In the genomic region with DNA sequence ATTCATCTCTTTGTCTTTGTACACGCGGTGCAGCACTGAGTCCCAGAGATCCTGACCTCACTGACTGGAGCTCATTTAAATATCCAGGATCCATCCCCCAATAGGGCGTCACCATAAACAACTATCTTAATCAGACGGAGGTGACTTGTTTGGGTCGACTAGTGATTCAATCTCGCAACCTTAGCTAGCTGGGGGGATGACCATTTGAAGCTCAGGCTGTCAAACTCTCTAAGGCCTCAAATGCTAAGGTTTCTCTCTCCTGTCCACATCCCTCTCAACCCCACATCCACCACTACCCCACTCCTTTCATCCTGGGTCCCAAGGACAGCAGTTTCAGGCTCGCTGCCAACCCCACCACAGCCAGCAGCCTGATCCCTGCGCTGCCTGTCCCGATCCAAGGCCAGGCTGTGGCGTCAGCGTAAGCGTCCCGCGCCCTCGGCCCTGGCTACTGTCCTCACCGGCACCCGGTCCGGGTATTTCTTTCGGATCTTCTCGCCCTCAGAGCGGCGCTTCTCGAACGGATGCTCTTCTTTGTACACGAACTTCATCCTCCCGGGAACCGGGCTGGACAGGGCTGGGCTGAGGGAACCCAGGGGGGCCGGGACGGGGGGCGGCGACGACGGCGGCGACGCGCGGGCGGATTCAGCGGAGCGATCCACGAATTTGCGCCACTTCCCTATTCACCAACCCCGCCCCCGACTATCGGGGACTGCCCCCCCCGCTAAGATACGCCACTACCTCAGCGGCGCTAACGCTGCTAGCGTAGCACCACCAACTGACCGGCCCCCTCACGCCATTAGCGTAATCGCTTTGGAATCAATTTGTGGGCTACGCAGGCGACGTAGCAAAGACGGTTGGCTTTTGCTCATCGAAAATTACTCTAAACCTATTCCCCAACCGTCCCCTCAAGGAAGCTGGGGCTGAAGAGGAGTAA, we compare ENCODE assay signal across 1 cellular context.
TF ChIP-seq lines count a peak whose summit lies in the region.

A gene (minus strand): TSS at position 667 of the 934 bp plus-strand sequence. CDS start 119 bp downstream, at position 548.

TF ChIP-seq in HepG2, 621 proteins besides CTCF, POLR2A, EP300 and RAD21 (continued from another document and continues in another):
- TF ChIP-seq, protein P1, sequence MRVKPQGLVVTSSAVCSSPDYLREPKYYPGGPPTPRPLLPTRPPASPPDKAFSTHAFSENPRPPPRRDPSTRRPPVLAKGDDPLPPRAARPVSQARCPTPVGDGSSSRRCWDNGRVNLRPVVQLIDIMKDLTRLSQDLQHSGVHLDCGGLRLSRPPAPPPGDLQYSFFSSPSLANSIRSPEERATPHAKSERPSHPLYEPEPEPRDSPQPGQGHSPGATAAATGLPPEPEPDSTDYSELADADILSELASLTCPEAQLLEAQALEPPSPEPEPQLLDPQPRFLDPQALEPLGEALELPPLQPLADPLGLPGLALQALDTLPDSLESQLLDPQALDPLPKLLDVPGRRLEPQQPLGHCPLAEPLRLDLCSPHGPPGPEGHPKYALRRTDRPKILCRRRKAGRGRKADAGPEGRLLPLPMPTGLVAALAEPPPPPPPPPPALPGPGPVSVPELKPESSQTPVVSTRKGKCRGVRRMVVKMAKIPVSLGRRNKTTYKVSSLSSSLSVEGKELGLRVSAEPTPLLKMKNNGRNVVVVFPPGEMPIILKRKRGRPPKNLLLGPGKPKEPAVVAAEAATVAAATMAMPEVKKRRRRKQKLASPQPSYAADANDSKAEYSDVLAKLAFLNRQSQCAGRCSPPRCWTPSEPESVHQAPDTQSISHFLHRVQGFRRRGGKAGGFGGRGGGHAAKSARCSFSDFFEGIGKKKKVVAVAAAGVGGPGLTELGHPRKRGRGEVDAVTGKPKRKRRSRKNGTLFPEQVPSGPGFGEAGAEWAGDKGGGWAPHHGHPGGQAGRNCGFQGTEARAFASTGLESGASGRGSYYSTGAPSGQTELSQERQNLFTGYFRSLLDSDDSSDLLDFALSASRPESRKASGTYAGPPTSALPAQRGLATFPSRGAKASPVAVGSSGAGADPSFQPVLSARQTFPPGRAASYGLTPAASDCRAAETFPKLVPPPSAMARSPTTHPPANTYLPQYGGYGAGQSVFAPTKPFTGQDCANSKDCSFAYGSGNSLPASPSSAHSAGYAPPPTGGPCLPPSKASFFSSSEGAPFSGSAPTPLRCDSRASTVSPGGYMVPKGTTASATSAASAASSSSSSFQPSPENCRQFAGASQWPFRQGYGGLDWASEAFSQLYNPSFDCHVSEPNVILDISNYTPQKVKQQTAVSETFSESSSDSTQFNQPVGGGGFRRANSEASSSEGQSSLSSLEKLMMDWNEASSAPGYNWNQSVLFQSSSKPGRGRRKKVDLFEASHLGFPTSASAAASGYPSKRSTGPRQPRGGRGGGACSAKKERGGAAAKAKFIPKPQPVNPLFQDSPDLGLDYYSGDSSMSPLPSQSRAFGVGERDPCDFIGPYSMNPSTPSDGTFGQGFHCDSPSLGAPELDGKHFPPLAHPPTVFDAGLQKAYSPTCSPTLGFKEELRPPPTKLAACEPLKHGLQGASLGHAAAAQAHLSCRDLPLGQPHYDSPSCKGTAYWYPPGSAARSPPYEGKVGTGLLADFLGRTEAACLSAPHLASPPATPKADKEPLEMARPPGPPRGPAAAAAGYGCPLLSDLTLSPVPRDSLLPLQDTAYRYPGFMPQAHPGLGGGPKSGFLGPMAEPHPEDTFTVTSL (CRISPR knock-in tag; IDR thresholded peaks at IDR 0.05; ENCODE audit: borderline replicate concordance): peak; percentile 33; the same call in 1 of the 2 replicates
- TF ChIP-seq ZNF33A (CRISPR knock-in tag; IDR thresholded peaks at IDR 0.05; ENCODE audit: borderline replicate concordance) (no peak), MTF2 (CRISPR knock-in tag; IDR thresholded peaks at IDR 0.05; ENCODE audit: borderline replicate concordance) (no peak), FLYWCH1 (CRISPR knock-in tag; IDR thresholded peaks at IDR 0.05) (no peak), FOXO1 (CRISPR knock-in tag; IDR thresholded peaks at IDR 0.05) (no peak), ATF7-NPFF (CRISPR knock-in tag; IDR thresholded peaks at IDR 0.05; ENCODE audit: low read depth) (peak; percentile 78), ZNF263 (CRISPR knock-in tag; IDR thresholded peaks at IDR 0.05) (no peak), ZNF761 (CRISPR knock-in tag; conservative IDR thresholded peaks at IDR 0.05) (no peak), ETV6 (CRISPR knock-in tag; conservative IDR thresholded peaks at IDR 0.05) (no peak), ZNF737 (CRISPR knock-in tag; IDR thresholded peaks at IDR 0.05; ENCODE audit: borderline replicate concordance) (no peak), FIP1L1 (IDR thresholded peaks at IDR 0.05; ENCODE audit: borderline replicate concordance, insufficient read depth, low read depth, low read length) (no peak), ZNF496 (CRISPR knock-in tag; IDR thresholded peaks at IDR 0.05; ENCODE audit: insufficient replicate concordance) (no peak), MED8 (CRISPR knock-in tag; IDR thresholded peaks at IDR 0.05; ENCODE audit: insufficient replicate concordance) (peak; percentile 39), FOXK2 (IDR thresholded peaks at IDR 0.05) (no peak), SOX13 (IDR thresholded peaks at IDR 0.05) (no peak), SOX13 (CRISPR knock-in tag; conservative IDR thresholded peaks at IDR 0.05 in 1 of 2, IDR thresholded peaks at IDR 0.05 in 1 of 2) (no peak; a peak in 1 of 4 replicates)
- TF ChIP-seq, protein P2, sequence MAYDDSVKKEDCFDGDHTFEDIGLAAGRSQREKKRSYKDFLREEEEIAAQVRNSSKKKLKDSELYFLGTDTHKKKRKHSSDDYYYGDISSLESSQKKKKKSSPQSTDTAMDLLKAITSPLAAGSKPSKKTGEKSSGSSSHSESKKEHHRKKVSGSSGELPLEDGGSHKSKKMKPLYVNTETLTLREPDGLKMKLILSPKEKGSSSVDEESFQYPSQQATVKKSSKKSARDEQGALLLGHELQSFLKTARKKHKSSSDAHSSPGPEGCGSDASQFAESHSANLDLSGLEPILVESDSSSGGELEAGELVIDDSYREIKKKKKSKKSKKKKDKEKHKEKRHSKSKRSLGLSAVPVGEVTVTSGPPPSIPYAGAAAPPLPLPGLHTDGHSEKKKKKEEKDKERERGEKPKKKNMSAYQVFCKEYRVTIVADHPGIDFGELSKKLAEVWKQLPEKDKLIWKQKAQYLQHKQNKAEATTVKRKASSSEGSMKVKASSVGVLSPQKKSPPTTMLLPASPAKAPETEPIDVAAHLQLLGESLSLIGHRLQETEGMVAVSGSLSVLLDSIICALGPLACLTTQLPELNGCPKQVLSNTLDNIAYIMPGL (CRISPR knock-in tag; IDR thresholded peaks at IDR 0.05; ENCODE audit: borderline replicate concordance in 1 of 2, low read depth in 1 of 2): peak in 1 of 2 experiments; percentile 48; a peak in 1 of 4 replicates
- TF ChIP-seq, protein P3, sequence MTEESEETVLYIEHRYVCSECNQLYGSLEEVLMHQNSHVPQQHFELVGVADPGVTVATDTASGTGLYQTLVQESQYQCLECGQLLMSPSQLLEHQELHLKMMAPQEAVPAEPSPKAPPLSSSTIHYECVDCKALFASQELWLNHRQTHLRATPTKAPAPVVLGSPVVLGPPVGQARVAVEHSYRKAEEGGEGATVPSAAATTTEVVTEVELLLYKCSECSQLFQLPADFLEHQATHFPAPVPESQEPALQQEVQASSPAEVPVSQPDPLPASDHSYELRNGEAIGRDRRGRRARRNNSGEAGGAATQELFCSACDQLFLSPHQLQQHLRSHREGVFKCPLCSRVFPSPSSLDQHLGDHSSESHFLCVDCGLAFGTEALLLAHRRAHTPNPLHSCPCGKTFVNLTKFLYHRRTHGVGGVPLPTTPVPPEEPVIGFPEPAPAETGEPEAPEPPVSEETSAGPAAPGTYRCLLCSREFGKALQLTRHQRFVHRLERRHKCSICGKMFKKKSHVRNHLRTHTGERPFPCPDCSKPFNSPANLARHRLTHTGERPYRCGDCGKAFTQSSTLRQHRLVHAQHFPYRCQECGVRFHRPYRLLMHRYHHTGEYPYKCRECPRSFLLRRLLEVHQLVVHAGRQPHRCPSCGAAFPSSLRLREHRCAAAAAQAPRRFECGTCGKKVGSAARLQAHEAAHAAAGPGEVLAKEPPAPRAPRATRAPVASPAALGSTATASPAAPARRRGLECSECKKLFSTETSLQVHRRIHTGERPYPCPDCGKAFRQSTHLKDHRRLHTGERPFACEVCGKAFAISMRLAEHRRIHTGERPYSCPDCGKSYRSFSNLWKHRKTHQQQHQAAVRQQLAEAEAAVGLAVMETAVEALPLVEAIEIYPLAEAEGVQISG (CRISPR knock-in tag; IDR thresholded peaks at IDR 0.05): peak; percentile 44
- TF ChIP-seq, protein P4, sequence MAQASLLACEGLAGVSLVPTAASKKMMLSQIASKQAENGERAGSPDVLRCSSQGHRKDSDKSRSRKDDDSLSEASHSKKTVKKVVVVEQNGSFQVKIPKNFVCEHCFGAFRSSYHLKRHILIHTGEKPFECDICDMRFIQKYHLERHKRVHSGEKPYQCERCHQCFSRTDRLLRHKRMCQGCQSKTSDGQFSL (CRISPR knock-in tag; IDR thresholded peaks at IDR 0.05): peak; percentile 98
- TF ChIP-seq, protein P5, sequence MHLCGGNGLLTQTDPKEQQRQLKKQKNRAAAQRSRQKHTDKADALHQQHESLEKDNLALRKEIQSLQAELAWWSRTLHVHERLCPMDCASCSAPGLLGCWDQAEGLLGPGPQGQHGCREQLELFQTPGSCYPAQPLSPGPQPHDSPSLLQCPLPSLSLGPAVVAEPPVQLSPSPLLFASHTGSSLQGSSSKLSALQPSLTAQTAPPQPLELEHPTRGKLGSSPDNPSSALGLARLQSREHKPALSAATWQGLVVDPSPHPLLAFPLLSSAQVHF (CRISPR knock-in tag; IDR thresholded peaks at IDR 0.05): peak; percentile 36; the same call in 1 of the 2 replicates
- TF ChIP-seq, protein P6, sequence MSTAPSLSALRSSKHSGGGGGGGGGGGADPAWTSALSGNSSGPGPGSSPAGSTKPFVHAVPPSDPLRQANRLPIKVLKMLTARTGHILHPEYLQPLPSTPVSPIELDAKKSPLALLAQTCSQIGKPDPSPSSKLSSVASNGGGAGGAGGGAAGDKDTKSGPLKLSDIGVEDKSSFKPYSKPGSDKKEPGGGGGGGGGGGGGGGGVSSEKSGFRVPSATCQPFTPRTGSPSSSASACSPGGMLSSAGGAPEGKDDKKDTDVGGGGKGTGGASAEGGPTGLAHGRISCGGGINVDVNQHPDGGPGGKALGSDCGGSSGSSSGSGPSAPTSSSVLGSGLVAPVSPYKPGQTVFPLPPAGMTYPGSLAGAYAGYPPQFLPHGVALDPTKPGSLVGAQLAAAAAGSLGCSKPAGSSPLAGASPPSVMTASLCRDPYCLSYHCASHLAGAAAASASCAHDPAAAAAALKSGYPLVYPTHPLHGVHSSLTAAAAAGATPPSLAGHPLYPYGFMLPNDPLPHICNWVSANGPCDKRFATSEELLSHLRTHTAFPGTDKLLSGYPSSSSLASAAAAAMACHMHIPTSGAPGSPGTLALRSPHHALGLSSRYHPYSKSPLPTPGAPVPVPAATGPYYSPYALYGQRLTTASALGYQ (CRISPR knock-in tag; IDR thresholded peaks at IDR 0.05): no peak
- TF ChIP-seq, protein P7, sequence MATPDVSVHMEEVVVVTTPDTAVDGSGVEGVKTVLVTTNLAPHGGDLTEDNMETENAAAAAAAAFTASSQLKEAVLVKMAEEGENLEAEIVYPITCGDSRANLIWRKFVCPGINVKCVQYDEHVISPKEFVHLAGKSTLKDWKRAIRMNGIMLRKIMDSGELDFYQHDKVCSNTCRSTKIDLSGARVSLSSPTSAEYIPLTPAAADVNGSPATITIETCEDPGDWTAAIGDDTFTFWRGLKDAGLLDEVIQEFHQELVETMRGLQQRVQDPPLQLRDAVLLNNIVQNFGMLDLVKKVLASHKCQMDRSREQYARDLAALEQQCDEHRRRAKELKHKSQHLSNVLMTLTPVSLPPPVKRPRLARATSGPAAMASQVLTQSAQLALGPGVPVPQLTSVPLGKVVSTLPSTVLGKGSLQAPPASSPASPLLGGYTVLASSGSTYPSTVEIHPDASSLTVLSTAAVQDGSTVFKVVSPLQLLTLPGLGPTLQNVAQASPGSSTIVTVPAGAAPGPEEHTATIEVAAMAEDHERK (CRISPR knock-in tag; IDR thresholded peaks at IDR 0.05; ENCODE audit: low read depth): 0 out of 2 replicates have a peak, but pooled peaks have one; percentile 46
- TF ChIP-seq, protein P8, sequence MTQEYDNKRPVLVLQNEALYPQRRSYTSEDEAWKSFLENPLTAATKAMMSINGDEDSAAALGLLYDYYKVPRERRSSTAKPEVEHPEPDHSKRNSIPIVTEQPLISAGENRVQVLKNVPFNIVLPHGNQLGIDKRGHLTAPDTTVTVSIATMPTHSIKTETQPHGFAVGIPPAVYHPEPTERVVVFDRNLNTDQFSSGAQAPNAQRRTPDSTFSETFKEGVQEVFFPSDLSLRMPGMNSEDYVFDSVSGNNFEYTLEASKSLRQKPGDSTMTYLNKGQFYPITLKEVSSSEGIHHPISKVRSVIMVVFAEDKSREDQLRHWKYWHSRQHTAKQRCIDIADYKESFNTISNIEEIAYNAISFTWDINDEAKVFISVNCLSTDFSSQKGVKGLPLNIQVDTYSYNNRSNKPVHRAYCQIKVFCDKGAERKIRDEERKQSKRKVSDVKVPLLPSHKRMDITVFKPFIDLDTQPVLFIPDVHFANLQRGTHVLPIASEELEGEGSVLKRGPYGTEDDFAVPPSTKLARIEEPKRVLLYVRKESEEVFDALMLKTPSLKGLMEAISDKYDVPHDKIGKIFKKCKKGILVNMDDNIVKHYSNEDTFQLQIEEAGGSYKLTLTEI (CRISPR knock-in tag; conservative IDR thresholded peaks at IDR 0.05): no peak
- TF ChIP-seq, protein P9, sequence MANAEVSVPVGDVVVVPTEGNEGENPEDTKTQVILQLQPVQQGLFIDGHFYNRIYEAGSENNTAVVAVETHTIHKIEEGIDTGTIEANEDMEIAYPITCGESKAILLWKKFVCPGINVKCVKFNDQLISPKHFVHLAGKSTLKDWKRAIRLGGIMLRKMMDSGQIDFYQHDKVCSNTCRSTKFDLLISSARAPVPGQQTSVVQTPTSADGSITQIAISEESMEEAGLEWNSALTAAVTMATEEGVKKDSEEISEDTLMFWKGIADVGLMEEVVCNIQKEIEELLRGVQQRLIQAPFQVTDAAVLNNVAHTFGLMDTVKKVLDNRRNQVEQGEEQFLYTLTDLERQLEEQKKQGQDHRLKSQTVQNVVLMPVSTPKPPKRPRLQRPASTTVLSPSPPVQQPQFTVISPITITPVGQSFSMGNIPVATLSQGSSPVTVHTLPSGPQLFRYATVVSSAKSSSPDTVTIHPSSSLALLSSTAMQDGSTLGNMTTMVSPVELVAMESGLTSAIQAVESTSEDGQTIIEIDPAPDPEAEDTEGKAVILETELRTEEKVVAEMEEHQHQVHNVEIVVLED (CRISPR knock-in tag; IDR thresholded peaks at IDR 0.05; ENCODE audit: borderline replicate concordance): peak; percentile 34
